In the genomic region with DNA sequence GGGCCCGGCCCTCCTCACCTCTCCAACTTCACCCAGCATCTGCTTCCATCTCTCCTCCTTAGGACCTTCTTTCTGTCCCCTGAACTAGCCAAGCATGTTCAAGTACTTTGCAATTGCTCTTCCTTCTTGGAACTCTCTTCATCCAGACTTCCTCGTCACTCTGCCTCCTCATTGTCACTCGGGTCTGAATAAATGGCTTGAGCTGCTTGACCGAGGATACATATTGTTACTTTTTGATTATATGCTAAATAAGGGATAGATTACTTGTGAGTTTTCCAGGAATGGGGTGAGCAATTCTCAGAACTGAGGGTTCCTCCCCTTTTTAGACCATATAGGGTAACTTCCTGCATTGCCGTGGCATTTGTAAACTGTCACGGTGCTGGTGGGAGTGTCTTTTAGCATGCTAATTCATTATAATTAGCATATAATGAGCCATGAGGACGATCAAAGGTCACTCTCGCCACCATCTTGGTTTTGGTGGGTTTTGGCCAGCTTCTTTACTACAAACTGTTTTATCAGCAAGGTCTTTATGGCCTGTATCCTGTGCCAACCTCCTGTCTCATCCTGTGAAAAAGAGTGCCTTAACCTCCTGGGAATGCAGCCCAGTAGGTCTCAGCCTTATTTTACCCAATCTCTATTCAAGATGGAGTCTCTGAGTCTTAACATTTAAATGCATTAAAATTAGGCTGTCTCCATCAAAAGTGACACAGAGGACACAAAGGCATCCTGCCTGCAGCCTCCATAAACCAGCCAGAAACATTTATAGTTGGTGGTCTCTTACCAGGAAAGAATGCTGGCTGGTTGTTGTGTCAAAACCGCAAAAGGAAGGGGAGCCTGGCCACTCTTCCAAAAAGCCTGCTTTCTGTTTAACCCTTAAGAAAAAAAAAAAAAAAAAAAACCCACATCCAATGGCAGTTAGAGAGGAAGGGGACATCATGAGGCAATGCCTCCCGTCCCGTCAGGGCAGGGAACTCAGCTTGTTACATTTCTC, we compare ENCODE assay signal across 1 cellular context.
TF ChIP-seq lines count a peak whose summit lies in the region.

No MANE protein-coding gene starts in this region.

TF ChIP-seq in K562, 482 proteins besides CTCF, POLR2A, EP300 and RAD21 (continued from another document and continues in another):
- TF ChIP-seq, protein P1, sequence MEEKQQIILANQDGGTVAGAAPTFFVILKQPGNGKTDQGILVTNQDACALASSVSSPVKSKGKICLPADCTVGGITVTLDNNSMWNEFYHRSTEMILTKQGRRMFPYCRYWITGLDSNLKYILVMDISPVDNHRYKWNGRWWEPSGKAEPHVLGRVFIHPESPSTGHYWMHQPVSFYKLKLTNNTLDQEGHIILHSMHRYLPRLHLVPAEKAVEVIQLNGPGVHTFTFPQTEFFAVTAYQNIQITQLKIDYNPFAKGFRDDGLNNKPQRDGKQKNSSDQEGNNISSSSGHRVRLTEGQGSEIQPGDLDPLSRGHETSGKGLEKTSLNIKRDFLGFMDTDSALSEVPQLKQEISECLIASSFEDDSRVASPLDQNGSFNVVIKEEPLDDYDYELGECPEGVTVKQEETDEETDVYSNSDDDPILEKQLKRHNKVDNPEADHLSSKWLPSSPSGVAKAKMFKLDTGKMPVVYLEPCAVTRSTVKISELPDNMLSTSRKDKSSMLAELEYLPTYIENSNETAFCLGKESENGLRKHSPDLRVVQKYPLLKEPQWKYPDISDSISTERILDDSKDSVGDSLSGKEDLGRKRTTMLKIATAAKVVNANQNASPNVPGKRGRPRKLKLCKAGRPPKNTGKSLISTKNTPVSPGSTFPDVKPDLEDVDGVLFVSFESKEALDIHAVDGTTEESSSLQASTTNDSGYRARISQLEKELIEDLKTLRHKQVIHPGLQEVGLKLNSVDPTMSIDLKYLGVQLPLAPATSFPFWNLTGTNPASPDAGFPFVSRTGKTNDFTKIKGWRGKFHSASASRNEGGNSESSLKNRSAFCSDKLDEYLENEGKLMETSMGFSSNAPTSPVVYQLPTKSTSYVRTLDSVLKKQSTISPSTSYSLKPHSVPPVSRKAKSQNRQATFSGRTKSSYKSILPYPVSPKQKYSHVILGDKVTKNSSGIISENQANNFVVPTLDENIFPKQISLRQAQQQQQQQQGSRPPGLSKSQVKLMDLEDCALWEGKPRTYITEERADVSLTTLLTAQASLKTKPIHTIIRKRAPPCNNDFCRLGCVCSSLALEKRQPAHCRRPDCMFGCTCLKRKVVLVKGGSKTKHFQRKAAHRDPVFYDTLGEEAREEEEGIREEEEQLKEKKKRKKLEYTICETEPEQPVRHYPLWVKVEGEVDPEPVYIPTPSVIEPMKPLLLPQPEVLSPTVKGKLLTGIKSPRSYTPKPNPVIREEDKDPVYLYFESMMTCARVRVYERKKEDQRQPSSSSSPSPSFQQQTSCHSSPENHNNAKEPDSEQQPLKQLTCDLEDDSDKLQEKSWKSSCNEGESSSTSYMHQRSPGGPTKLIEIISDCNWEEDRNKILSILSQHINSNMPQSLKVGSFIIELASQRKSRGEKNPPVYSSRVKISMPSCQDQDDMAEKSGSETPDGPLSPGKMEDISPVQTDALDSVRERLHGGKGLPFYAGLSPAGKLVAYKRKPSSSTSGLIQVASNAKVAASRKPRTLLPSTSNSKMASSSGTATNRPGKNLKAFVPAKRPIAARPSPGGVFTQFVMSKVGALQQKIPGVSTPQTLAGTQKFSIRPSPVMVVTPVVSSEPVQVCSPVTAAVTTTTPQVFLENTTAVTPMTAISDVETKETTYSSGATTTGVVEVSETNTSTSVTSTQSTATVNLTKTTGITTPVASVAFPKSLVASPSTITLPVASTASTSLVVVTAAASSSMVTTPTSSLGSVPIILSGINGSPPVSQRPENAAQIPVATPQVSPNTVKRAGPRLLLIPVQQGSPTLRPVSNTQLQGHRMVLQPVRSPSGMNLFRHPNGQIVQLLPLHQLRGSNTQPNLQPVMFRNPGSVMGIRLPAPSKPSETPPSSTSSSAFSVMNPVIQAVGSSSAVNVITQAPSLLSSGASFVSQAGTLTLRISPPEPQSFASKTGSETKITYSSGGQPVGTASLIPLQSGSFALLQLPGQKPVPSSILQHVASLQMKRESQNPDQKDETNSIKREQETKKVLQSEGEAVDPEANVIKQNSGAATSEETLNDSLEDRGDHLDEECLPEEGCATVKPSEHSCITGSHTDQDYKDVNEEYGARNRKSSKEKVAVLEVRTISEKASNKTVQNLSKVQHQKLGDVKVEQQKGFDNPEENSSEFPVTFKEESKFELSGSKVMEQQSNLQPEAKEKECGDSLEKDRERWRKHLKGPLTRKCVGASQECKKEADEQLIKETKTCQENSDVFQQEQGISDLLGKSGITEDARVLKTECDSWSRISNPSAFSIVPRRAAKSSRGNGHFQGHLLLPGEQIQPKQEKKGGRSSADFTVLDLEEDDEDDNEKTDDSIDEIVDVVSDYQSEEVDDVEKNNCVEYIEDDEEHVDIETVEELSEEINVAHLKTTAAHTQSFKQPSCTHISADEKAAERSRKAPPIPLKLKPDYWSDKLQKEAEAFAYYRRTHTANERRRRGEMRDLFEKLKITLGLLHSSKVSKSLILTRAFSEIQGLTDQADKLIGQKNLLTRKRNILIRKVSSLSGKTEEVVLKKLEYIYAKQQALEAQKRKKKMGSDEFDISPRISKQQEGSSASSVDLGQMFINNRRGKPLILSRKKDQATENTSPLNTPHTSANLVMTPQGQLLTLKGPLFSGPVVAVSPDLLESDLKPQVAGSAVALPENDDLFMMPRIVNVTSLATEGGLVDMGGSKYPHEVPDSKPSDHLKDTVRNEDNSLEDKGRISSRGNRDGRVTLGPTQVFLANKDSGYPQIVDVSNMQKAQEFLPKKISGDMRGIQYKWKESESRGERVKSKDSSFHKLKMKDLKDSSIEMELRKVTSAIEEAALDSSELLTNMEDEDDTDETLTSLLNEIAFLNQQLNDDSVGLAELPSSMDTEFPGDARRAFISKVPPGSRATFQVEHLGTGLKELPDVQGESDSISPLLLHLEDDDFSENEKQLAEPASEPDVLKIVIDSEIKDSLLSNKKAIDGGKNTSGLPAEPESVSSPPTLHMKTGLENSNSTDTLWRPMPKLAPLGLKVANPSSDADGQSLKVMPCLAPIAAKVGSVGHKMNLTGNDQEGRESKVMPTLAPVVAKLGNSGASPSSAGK (IDR thresholded peaks at IDR 0.05), result no peak; the same call in 1 of the 2 replicates
- TF ChIP-seq HLTF (IDR thresholded peaks at IDR 0.05) (peak; percentile 72), BCL6 (CRISPR knock-in tag; IDR thresholded peaks at IDR 0.05) (peak; percentile 62; the same call in 1 of the 2 replicates), FOXJ3 (CRISPR knock-in tag; IDR thresholded peaks at IDR 0.05) (no peak), EWSR1 (IDR thresholded peaks at IDR 0.05; ENCODE audit: borderline replicate concordance, low read depth, partially characterized antibody) (no peak), RAD51 (IDR thresholded peaks at IDR 0.05; ENCODE audit: borderline replicate concordance, low read depth) (no peak), ZBTB1 (CRISPR knock-in tag; IDR thresholded peaks at IDR 0.05; ENCODE audit: borderline replicate concordance, low read depth) (no peak), ZNF830 (CRISPR knock-in tag; IDR thresholded peaks at IDR 0.05) (peak; percentile 87; the same call in 1 of the 2 replicates), NCOR1 (IDR thresholded peaks at IDR 0.05) (peak; percentile 71), SAFB (IDR thresholded peaks at IDR 0.05; ENCODE audit: borderline replicate concordance, low read depth, low read length) (no peak), ZBTB17 (CRISPR knock-in tag; IDR thresholded peaks at IDR 0.05) (peak; percentile 87), PRMT5 (CRISPR knock-in tag; IDR thresholded peaks at IDR 0.05) (no peak), TEAD1 (CRISPR knock-in tag; IDR thresholded peaks at IDR 0.05) (peak; percentile 33 to 81; a peak in 2 of 4 replicates), GATA2 (CRISPR knock-in tag; IDR thresholded peaks at IDR 0.05) (no peak), POLR2H (tag; IDR thresholded peaks at IDR 0.05; ENCODE audit: low read depth) (peak; percentile 96), TARDBP (IDR thresholded peaks at IDR 0.05) (no peak), ZNF778 (CRISPR knock-in tag; IDR thresholded peaks at IDR 0.05) (no peak), EP400 (IDR thresholded peaks at IDR 0.05) (peak; percentile 83), PPARD (CRISPR knock-in tag; IDR thresholded peaks at IDR 0.05) (no peak), PHF21A (IDR thresholded peaks at IDR 0.05; ENCODE audit: borderline replicate concordance, low read depth) (no peak), NCOA1 (IDR thresholded peaks at IDR 0.05; ENCODE audit: low read depth) (no peak), SUPT5H (IDR thresholded peaks at IDR 0.05) (peak; percentile 99), SMARCE1 (IDR thresholded peaks at IDR 0.05) (no peak; the same call in 1 of the 2 replicates), PTBP1 (IDR thresholded peaks at IDR 0.05; ENCODE audit: low read depth, low read length) (no peak), BRF1 (IDR thresholded peaks at IDR 0.05; ENCODE audit: borderline replicate concordance, extremely low read depth, insufficient read length) (no peak), NELFE (IDR thresholded peaks at IDR 0.05; ENCODE audit: insufficient read depth, insufficient read length) (no peak), NFYB (IDR thresholded peaks at IDR 0.05; ENCODE audit: extremely low read depth, insufficient read length) (no peak)
- TF ChIP-seq, protein P2, sequence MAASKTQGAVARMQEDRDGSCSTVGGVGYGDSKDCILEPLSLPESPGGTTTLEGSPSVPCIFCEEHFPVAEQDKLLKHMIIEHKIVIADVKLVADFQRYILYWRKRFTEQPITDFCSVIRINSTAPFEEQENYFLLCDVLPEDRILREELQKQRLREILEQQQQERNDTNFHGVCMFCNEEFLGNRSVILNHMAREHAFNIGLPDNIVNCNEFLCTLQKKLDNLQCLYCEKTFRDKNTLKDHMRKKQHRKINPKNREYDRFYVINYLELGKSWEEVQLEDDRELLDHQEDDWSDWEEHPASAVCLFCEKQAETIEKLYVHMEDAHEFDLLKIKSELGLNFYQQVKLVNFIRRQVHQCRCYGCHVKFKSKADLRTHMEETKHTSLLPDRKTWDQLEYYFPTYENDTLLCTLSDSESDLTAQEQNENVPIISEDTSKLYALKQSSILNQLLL (CRISPR knock-in tag; IDR thresholded peaks at IDR 0.05; ENCODE audit: borderline replicate concordance), result no peak
- TF ChIP-seq, protein P3, sequence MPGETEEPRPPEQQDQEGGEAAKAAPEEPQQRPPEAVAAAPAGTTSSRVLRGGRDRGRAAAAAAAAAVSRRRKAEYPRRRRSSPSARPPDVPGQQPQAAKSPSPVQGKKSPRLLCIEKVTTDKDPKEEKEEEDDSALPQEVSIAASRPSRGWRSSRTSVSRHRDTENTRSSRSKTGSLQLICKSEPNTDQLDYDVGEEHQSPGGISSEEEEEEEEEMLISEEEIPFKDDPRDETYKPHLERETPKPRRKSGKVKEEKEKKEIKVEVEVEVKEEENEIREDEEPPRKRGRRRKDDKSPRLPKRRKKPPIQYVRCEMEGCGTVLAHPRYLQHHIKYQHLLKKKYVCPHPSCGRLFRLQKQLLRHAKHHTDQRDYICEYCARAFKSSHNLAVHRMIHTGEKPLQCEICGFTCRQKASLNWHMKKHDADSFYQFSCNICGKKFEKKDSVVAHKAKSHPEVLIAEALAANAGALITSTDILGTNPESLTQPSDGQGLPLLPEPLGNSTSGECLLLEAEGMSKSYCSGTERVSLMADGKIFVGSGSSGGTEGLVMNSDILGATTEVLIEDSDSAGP (CRISPR knock-in tag; IDR thresholded peaks at IDR 0.05), result no peak
- TF ChIP-seq, protein P4, sequence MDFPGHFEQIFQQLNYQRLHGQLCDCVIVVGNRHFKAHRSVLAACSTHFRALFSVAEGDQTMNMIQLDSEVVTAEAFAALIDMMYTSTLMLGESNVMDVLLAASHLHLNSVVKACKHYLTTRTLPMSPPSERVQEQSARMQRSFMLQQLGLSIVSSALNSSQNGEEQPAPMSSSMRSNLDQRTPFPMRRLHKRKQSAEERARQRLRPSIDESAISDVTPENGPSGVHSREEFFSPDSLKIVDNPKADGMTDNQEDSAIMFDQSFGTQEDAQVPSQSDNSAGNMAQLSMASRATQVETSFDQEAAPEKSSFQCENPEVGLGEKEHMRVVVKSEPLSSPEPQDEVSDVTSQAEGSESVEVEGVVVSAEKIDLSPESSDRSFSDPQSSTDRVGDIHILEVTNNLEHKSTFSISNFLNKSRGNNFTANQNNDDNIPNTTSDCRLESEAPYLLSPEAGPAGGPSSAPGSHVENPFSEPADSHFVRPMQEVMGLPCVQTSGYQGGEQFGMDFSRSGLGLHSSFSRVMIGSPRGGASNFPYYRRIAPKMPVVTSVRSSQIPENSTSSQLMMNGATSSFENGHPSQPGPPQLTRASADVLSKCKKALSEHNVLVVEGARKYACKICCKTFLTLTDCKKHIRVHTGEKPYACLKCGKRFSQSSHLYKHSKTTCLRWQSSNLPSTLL (IDR thresholded peaks at IDR 0.05), result peak; percentile 83
- TF ChIP-seq, protein P5, sequence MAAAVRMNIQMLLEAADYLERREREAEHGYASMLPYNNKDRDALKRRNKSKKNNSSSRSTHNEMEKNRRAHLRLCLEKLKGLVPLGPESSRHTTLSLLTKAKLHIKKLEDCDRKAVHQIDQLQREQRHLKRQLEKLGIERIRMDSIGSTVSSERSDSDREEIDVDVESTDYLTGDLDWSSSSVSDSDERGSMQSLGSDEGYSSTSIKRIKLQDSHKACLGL (CRISPR knock-in tag; IDR thresholded peaks at IDR 0.05; ENCODE audit: borderline replicate concordance, poor library complexity, severe bottlenecking), result no peak
- TF ChIP-seq, protein P6, sequence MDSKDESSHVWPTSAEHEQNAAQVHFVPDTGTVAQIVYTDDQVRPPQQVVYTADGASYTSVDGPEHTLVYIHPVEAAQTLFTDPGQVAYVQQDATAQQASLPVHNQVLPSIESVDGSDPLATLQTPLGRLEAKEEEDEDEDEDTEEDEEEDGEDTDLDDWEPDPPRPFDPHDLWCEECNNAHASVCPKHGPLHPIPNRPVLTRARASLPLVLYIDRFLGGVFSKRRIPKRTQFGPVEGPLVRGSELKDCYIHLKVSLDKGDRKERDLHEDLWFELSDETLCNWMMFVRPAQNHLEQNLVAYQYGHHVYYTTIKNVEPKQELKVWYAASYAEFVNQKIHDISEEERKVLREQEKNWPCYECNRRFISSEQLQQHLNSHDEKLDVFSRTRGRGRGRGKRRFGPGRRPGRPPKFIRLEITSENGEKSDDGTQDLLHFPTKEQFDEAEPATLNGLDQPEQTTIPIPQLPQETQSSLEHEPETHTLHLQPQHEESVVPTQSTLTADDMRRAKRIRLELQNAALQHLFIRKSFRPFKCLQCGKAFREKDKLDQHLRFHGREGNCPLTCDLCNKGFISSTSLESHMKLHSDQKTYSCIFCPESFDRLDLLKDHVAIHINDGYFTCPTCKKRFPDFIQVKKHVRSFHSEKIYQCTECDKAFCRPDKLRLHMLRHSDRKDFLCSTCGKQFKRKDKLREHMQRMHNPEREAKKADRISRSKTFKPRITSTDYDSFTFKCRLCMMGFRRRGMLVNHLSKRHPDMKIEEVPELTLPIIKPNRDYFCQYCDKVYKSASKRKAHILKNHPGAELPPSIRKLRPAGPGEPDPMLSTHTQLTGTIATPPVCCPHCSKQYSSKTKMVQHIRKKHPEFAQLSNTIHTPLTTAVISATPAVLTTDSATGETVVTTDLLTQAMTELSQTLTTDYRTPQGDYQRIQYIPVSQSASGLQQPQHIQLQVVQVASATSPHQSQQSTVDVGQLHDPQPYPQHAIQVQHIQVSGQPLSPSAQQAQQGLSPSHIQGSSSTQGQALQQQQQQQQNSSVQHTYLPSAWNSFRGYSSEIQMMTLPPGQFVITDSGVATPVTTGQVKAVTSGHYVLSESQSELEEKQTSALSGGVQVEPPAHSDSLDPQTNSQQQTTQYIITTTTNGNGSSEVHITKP (IDR thresholded peaks at IDR 0.05; ENCODE audit: partially characterized antibody), result no peak
- TF ChIP-seq, protein P7, sequence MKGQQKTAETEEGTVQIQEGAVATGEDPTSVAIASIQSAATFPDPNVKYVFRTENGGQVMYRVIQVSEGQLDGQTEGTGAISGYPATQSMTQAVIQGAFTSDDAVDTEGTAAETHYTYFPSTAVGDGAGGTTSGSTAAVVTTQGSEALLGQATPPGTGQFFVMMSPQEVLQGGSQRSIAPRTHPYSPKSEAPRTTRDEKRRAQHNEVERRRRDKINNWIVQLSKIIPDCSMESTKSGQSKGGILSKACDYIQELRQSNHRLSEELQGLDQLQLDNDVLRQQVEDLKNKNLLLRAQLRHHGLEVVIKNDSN (CRISPR knock-in tag; IDR thresholded peaks at IDR 0.05), result no peak
